In genomic region chrX:49041683-49042529, GRCh38 we compare ENCODE assay signal across 8 cellular contexts. TPM values are rescaled to one million over a fixed set of nuclear protein-coding genes. Genes with fewer than 3 reads are reported as not detected.
DNase-seq lines count a peak whose midpoint lies in the region; ATAC-seq, FAIRE-seq and TF ChIP-seq lines count a peak whose summit lies in the region.

No MANE protein-coding gene starts in this region.

- peaks cover 25% of the 10 kb centered on the region for H3K36me3 ChIP-seq in MG63

- peak overlapping the region; percentile 87 to 97 (median 92) for H3K27ac Mint-ChIP-seq in immature natural killer cell
- H3K27ac Mint-ChIP-seq in stimulated activated naive CD8-positive, alpha-beta T cell treated with anti-CD3 and anti-CD28 coated beads, Interleukin-15, amount 100 ng/mL, for 72 hours: peak overlapping the region; percentile 95 to 98

- ATAC-seq in stimulated activated naive CD8-positive, alpha-beta T cell treated with anti-CD3 and anti-CD28 coated beads, Interleukin-15, amount 100 ng/mL, for 72 hours: no peak
- no peak for ATAC-seq in GM18873 (IDR thresholded peaks at IDR 0.05; ENCODE audit: low FRiP score, unreplicated experiment)

- H3K4me3 ChIP-seq in MG63: peak overlapping the region; percentile 86

- H3K36me3 Mint-ChIP-seq in immature natural killer cell: peaks cover 0 to 4% (median 0%) of the 10 kb centered on the region in 3 donors

- peak; percentile 63 for DNase-seq in Daoy (ENCODE audit: low read depth)
- peak; percentile 44 for DNase-seq in MG63
- peak; percentile 14 for DNase-seq in amniotic stem cell (lab: John Stamatoyannopoulos, UW)
- DNase-seq in immature natural killer cell: no peak
- peak in 1 of 2 donors; percentile 15 for DNase-seq in stimulated activated naive CD8-positive, alpha-beta T cell treated with anti-CD3 and anti-CD28 coated beads, Interleukin-15, amount 100 ng/mL, for 72 hours
- no peak for DNase-seq in NCI-H128 (lab: John Stamatoyannopoulos, UW; ENCODE audit: unreplicated experiment)
- DNase-seq in H54 (ENCODE audit: insufficient read length, low spot score): no peak

- FAIRE-seq in H54 (lab: Jason Lieb, UNC): no peak

- no peaks in the 10 kb centered on the region for H3K9me3 Mint-ChIP-seq in immature natural killer cell
- no peaks in the 10 kb centered on the region for H3K9me3 Mint-ChIP-seq in stimulated activated naive CD8-positive, alpha-beta T cell treated with anti-CD3 and anti-CD28 coated beads, Interleukin-15, amount 100 ng/mL, for 72 hours

- H3K4me3 Mint-ChIP-seq in immature natural killer cell: peak overlapping the region; percentile 82 to 88 (median 86)
- peak overlapping the region; percentile 92 to 94 for H3K4me3 Mint-ChIP-seq in stimulated activated naive CD8-positive, alpha-beta T cell treated with anti-CD3 and anti-CD28 coated beads, Interleukin-15, amount 100 ng/mL, for 72 hours

- peaks cover 2 to 10% (median 6%) of the 10 kb centered on the region in 3 donors for H3K27me3 Mint-ChIP-seq in immature natural killer cell (ENCODE audit: low read depth in 3 of 3)
- H3K27me3 Mint-ChIP-seq in stimulated activated naive CD8-positive, alpha-beta T cell treated with anti-CD3 and anti-CD28 coated beads, Interleukin-15, amount 100 ng/mL, for 72 hours: no peaks in the 10 kb centered on the region

- no peaks in the 10 kb centered on the region for H3K9me3 ChIP-seq in MG63

- no peak for TF ChIP-seq POLR2A in H54 (IDR thresholded peaks at IDR 0.05; ENCODE audit: low read depth, low read length)

- peaks cover 39 to 40% of the 10 kb centered on the region in 2 donors for H3K4me1 Mint-ChIP-seq in immature natural killer cell
- H3K4me1 Mint-ChIP-seq in stimulated activated naive CD8-positive, alpha-beta T cell treated with anti-CD3 and anti-CD28 coated beads, Interleukin-15, amount 100 ng/mL, for 72 hours: peaks cover 43% of the 10 kb centered on the region

- no peaks in the 10 kb centered on the region for H3K27me3 ChIP-seq in MG63

RNA-seq across cellular contexts. Expression of gene TFE3, which starts 1.3 kb away (rescaled TPM):
- total RNA-seq in Daoy (2014; rRNA removed; shearing (Covaris generic)): 24.5 and 36.2 TPM in 2 replicates
- 41.4 and 49.3 TPM in 2 replicates for total RNA-seq in MG63 (2014; rRNA removed; shearing (Covaris generic); ENCODE audit: low replicate concordance)
- 1 to 10 TPM; 1.1 to 9.0 (median 4.2) TPM for polyA plus RNA-seq in immature natural killer cell

RNA-seq across cellular contexts. Expression of gene CCDC120, which starts 16.9 kb away (rescaled TPM):
- total RNA-seq in Daoy (2014; rRNA removed; shearing (Covaris generic)): 0.09 and 0.46 TPM in 2 replicates
- total RNA-seq in MG63 (2014; rRNA removed; shearing (Covaris generic); ENCODE audit: low replicate concordance): 0.30 and 0.59 TPM in 2 replicates
- 1 to 10 TPM in 1 of 3 donors, under 1 TPM in 2; 0.49 to 1.3 (median 0.50) TPM for polyA plus RNA-seq in immature natural killer cell

RNA-seq across cellular contexts. Expression of gene PRAF2, which starts 31.9 kb away (rescaled TPM):
- total RNA-seq in Daoy (2014; rRNA removed; shearing (Covaris generic)): 3.4 and 3.5 TPM in 2 replicates
- total RNA-seq in MG63 (2014; rRNA removed; shearing (Covaris generic); ENCODE audit: low replicate concordance): 1.9 TPM in 1 of 2 replicates, not detected in the other
- polyA plus RNA-seq in immature natural killer cell: 10 to 100 TPM; 27.7 to 66.4 (median 36.3) TPM

RNA-seq across cellular contexts. Expression of gene WDR45, which starts 37.8 kb away (rescaled TPM):
- 20.3 and 41.1 TPM in 2 replicates for total RNA-seq in Daoy (2014; rRNA removed; shearing (Covaris generic))
- total RNA-seq in MG63 (2014; rRNA removed; shearing (Covaris generic); ENCODE audit: low replicate concordance): 35.9 and 43.1 TPM in 2 replicates
- polyA plus RNA-seq in immature natural killer cell: 100 to 1,000 TPM; 104 to 105 (median 104) TPM

RNA-seq across cellular contexts. Expression of gene GRIPAP1, which starts 39.8 kb away (rescaled TPM):
- total RNA-seq in Daoy (2014; rRNA removed; shearing (Covaris generic)): 9.7 and 16.9 TPM in 2 replicates
- total RNA-seq in MG63 (2014; rRNA removed; shearing (Covaris generic); ENCODE audit: low replicate concordance): 15.7 and 20.3 TPM in 2 replicates
- 10 to 100 TPM in 1 of 3 donors, 1 to 10 TPM in 1, under 1 TPM in 1; 0.62 to 19.8 (median 7.7) TPM for polyA plus RNA-seq in immature natural killer cell

Comparison
In these comparisons a context has a peak if more than half of its experiments do, and no peak if none do; other contexts are left out.
1. DNase-seq: peak in Daoy (single experiment), MG63 (single experiment) and amniotic stem cell (single experiment); none in immature natural killer cell (0 of 3), NCI-H128 (single experiment) and H54 (single experiment).